17 cellular contexts compared by ENCODE assay signal in the genomic region with DNA sequence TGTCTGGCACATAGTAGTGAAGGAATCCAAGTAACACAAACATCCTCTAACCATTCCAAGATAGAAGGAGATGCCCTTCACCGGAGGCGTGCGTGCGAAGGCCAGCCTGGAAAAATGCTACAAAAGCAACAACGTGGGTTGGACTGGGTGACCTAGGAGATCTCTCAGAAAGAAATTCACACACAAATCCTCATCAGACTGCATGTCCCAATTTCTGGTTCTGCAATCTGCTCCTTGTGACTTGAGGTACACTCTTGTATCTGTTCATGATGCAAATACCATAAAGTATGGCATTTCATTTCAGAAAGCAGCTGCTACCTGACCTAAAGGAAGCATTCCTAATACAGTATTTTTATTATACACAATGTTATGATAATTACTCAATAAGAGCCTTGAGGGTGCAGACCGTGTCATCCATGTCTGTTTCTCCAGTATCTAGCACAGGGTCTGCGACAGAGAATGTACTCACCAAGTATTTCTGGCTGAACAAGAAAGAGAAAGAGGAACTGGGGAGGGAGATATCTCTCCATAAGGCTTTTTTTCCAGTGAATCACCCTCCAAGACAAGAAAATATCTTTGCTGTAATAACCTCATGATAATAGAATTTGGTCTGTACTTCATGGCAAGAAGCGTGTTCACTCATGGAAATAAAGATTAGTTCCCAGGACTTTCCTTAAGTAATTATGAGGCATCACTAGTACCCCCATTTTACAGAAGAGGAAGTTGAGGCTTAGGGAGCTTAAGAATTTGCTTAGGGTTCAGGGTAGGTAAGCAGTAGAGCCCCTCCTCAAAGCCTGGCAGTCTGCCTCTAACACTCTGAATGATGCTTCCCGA.
DNase-seq lines count a peak whose midpoint lies in the region; ATAC-seq, FAIRE-seq and TF ChIP-seq lines count a peak whose summit lies in the region.
"Had no signal": no experiment of that assay in that cellular context is flagged by ENCODE, and none has a peak within 500 bp of the region (broad histone marks: within the 10 kb centered on the region; RNA-seq: fewer than 3 reads in every experiment).

No MANE protein-coding gene starts in this region.

- H3K27ac Mint-ChIP-seq in activated T-cell treated with anti-CD3 and anti-CD28 coated beads, Interleukin-2, amount 50 U/mL, for 72 hours = no peak overlapping the region
- no peak overlapping the region for H3K27ac Mint-ChIP-seq in CD4-positive, alpha-beta T cell
- H3K27ac Mint-ChIP-seq: immature natural killer cell had no signal

- peak overlapping the region; percentile 29 for H3K4me2 ChIP-seq in Karpas-422 (ENCODE audit: low read depth, low read length, poor library complexity, severe bottlenecking)
- H3K4me2 ChIP-seq in K562 (ENCODE audit: insufficient read depth, low read length) = no peak overlapping the region
- H3K4me2 ChIP-seq: A549 had no signal

- H4K20me1 ChIP-seq in Karpas-422 (ENCODE audit: insufficient read depth, low read depth, low read length) = no peaks in the 10 kb centered on the region
- H4K20me1 ChIP-seq in K562 (replicated peaks; ENCODE audit: control insufficient read depth, insufficient read depth, low read length) = no peaks in the 10 kb centered on the region

- H3K27ac ChIP-seq in ACC112 (ENCODE audit: low read depth, low read length) (peak overlapping the region; percentile 99), Karpas-422 (ENCODE audit: low read length) (peak overlapping the region; percentile 66), K562 (ENCODE audit: extremely low read depth, low read depth, low read length) (no peak overlapping the region), left lung (peak overlapping the region in 1 of 2 donors; percentile 68)
- no peak overlapping the region for H3K27ac ChIP-seq in CD4-positive, alpha-beta T cell (ENCODE audit: low read depth, low read length)
- H3K27ac ChIP-seq: A549, tibial artery, VCaP had no signal

- H3K36me3 ChIP-seq in ACC112 (ENCODE audit: insufficient read depth, low read length) = 0 out of 2 replicates have a peak, but pooled peaks cover 9% of the 10 kb centered on the region
- peaks cover 29% of the 10 kb centered on the region; the same call in 1 of the 2 replicates for H3K36me3 ChIP-seq in Karpas-422 (ENCODE audit: insufficient read depth, low read length)
- peaks cover 91% of the 10 kb centered on the region; the same call in 2 of the 3 replicates for H3K36me3 ChIP-seq in K562 (ENCODE audit: control insufficient read depth, insufficient read depth, low read length)
- H3K36me3 ChIP-seq in left lung = peaks cover 0 to 38% of the 10 kb centered on the region in 2 donors

- no peak for TF ChIP-seq POLR2A in K562 (conservative IDR thresholded peaks at IDR 0.05)

- H3K79me2 ChIP-seq in ACC112 (ENCODE audit: control insufficient read depth, insufficient read depth, low read length, unreplicated experiment) = no peaks in the 10 kb centered on the region
- H3K79me2 ChIP-seq in Karpas-422 (ENCODE audit: low read length) = 0 out of 2 replicates have a peak, but pooled peaks cover 4% of the 10 kb centered on the region
- no peaks in the 10 kb centered on the region for H3K79me2 ChIP-seq in K562 (ENCODE audit: control insufficient read depth, insufficient read depth, low read length)

- intact Hi-C loops in K562 (cut with micrococcal nuclease) = no loop called here
- intact Hi-C loops in left lung (cut with DNase I) = no loop called here
- intact Hi-C loops in CD4-positive, alpha-beta T cell (cut with DNase I, micrococcal nuclease) = no loop called here

- H3K4me1 ChIP-seq in ACC112 (ENCODE audit: control insufficient read depth, insufficient read depth, low read length, unreplicated experiment) = peaks cover 73% of the 10 kb centered on the region
- peaks cover 24% of the 10 kb centered on the region for H3K4me1 ChIP-seq in Karpas-422 (ENCODE audit: low read length)
- H3K4me1 ChIP-seq in K562 (replicated peaks in 1 of 2; ENCODE audit: control insufficient read depth in 2 of 2, insufficient read depth in 2 of 2, low read length in 2 of 2) = no peaks in the 10 kb centered on the region; a peak in 1 of 5 replicates
- H3K4me1 ChIP-seq in left lung = peaks cover 5 to 57% of the 10 kb centered on the region in 2 donors

- H3K9me3 Mint-ChIP-seq in activated T-cell treated with anti-CD3 and anti-CD28 coated beads, Interleukin-2, amount 50 U/mL, for 72 hours = peaks cover 0 to 2% of the 10 kb centered on the region in 2 donors
- H3K9me3 Mint-ChIP-seq in CD4-positive, alpha-beta T cell = no peaks in the 10 kb centered on the region
- H3K9me3 Mint-ChIP-seq: immature natural killer cell had no signal

- no peaks in the 10 kb centered on the region for H3K9me2 ChIP-seq in Karpas-422 (replicated peaks; ENCODE audit: insufficient read depth, low read length)

- 82% methylated on average over 9 of the region's 9 CpGs for WGBS in K562 (ENCODE audit: insufficient coverage, low coverage, missing lambda C conversion rate)

- BruUV-seq in K562 (replicated peaks; lab: Mats Ljungman, UMichigan) = no TSS peak

- H3K9me3 ChIP-seq in Karpas-422 (ENCODE audit: low read length) = no peaks in the 10 kb centered on the region
- H3K9me3 ChIP-seq in K562 (replicated peaks; ENCODE audit: control insufficient read depth, insufficient read depth, low read depth, low read length) = no peaks in the 10 kb centered on the region
- no peaks in the 10 kb centered on the region for H3K9me3 ChIP-seq in left lung
- H3K9me3 ChIP-seq in CD4-positive, alpha-beta T cell (ENCODE audit: control insufficient read depth, low read length) = no peaks in the 10 kb centered on the region
- H3K9me3 ChIP-seq: A549, ascending aorta, tibial artery had no signal

- FAIRE-seq in K562 (lab: Jason Lieb, UNC) = no peak
- FAIRE-seq: A549 had no signal

- H2AFZ ChIP-seq in ACC112 (ENCODE audit: low read length, unreplicated experiment) = peak overlapping the region; percentile 5
- no peak overlapping the region for H2AFZ ChIP-seq in Karpas-422 (ENCODE audit: low read length)
- no peak overlapping the region for H2AFZ ChIP-seq in K562 (ENCODE audit: low read depth, low read length)

- ATAC-seq in K562 (no peak), left lung (peak; percentile 34), GM19467 (IDR thresholded peaks at IDR 0.05; ENCODE audit: unreplicated experiment) (no peak)
- no peak for ATAC-seq in activated T-cell treated with anti-CD3 and anti-CD28 coated beads, Interleukin-2, amount 50 U/mL, for 72 hours (replicated peaks in 1 of 2)
- ATAC-seq in CD4-positive, alpha-beta T cell (ENCODE audit: poor library complexity) = no peak
- ATAC-seq: A549, Panc1, sciatic nerve had no signal

- no peaks in the 10 kb centered on the region for H3K27me3 Mint-ChIP-seq in activated T-cell treated with anti-CD3 and anti-CD28 coated beads, Interleukin-2, amount 50 U/mL, for 72 hours (ENCODE audit: low read depth)
- H3K27me3 Mint-ChIP-seq in CD4-positive, alpha-beta T cell = no peaks in the 10 kb centered on the region

- POLR2A ChIA-PET in K562 (lab: Yijun Ruan, JAX) = interaction anchor here (0.8 kb wide), 1 partner anchor 9 kb away, joined by 4 read pairs; no protein-coding TSS in a partner anchor
- POLR2A ChIA-PET in CD4-positive, alpha-beta T cell (lab: Charles Lee) = no interaction called here

- H3K4me3 ChIP-seq in ACC112 (ENCODE audit: low read depth, low read length) = peak overlapping the region; percentile 12; the same call in 1 of the 2 replicates
- H3K4me3 ChIP-seq in Karpas-422 (ENCODE audit: low read length) = no peak overlapping the region
- no peak overlapping the region for H3K4me3 ChIP-seq in K562
- no peak overlapping the region for H3K4me3 ChIP-seq in left lung
- H3K4me3 ChIP-seq: A549, ascending aorta, tibial artery had no signal

- H3K36me3 Mint-ChIP-seq in activated T-cell treated with anti-CD3 and anti-CD28 coated beads, Interleukin-2, amount 50 U/mL, for 72 hours (ENCODE audit: insufficient read depth in 2 of 2) = peaks cover 9 to 27% of the 10 kb centered on the region in 2 donors
- peaks cover 77% of the 10 kb centered on the region for H3K36me3 Mint-ChIP-seq in CD4-positive, alpha-beta T cell (ENCODE audit: low read depth)

- no peak for TF ChIP-seq EP300 in K562 (IDR thresholded peaks at IDR 0.05; ENCODE audit: low read length)

- peaks cover 3% of the 10 kb centered on the region for H3K9me1 ChIP-seq in K562 (ENCODE audit: control insufficient read depth, insufficient read depth, low read length)

- H3K4me1 Mint-ChIP-seq in activated T-cell treated with anti-CD3 and anti-CD28 coated beads, Interleukin-2, amount 50 U/mL, for 72 hours (ENCODE audit: low read depth) = peaks cover 11% of the 10 kb centered on the region
- peaks cover 5% of the 10 kb centered on the region for H3K4me1 Mint-ChIP-seq in CD4-positive, alpha-beta T cell (ENCODE audit: low read depth)

- CTCF ChIA-PET in K562 (lab: Yijun Ruan, JAX; ENCODE audit: low intra/inter-chr PET ratio) = no interaction called here
- CTCF ChIA-PET in CD4-positive, alpha-beta T cell (lab: Charles Lee) = no interaction called here

- no peak overlapping the region for H3K9ac ChIP-seq in Karpas-422 (ENCODE audit: low read length)
- no peak overlapping the region for H3K9ac ChIP-seq in K562 (ENCODE audit: insufficient read depth in 1 of 2, low read depth in 2 of 2, low read length in 2 of 2)

- H3K4me3 Mint-ChIP-seq in activated T-cell treated with anti-CD3 and anti-CD28 coated beads, Interleukin-2, amount 50 U/mL, for 72 hours = no peak overlapping the region
- no peak overlapping the region for H3K4me3 Mint-ChIP-seq in CD4-positive, alpha-beta T cell
- H3K4me3 Mint-ChIP-seq: immature natural killer cell had no signal

- in situ Hi-C loops in K562 (cut with MboI) = no loop called here

- no peak for TF ChIP-seq CTCF in K562 (IDR thresholded peaks at IDR 0.05 in 2 of 3, conservative IDR thresholded peaks at IDR 0.05 in 1 of 3; ENCODE audit: insufficient read depth in 2 of 3, low read depth in 1 of 3, low read length in 3 of 3)
- no peak for TF ChIP-seq CTCF in left lung (IDR thresholded peaks at IDR 0.05)
- TF ChIP-seq CTCF in CD4-positive, alpha-beta T cell (IDR thresholded peaks at IDR 0.05) = no peak

- TF ChIP-seq RAD21 in K562 (CRISPR knock-in tag; conservative IDR thresholded peaks at IDR 0.05 in 1 of 2, IDR thresholded peaks at IDR 0.05 in 1 of 2) = no peak

- no peaks in the 10 kb centered on the region for H3K27me3 ChIP-seq in ACC112 (ENCODE audit: insufficient read depth, low read length)
- H3K27me3 ChIP-seq in Karpas-422 (ENCODE audit: low read length) = no peaks in the 10 kb centered on the region
- H3K27me3 ChIP-seq in K562 (ENCODE audit: control insufficient read depth in 2 of 2, insufficient read depth in 2 of 2, low read length in 2 of 2) = no peaks in the 10 kb centered on the region
- H3K27me3 ChIP-seq in left lung = no peaks in the 10 kb centered on the region
- no peaks in the 10 kb centered on the region for H3K27me3 ChIP-seq in CD4-positive, alpha-beta T cell (ENCODE audit: control insufficient read depth, insufficient read depth, low read length)
- H3K27me3 ChIP-seq: ascending aorta, tibial artery had no signal

- DNase-seq in Karpas-422 = peak; percentile 46
- DNase-seq in K562 (ENCODE audit: extremely low read depth in 1 of 4, low spot score in 3 of 4) = no peak
- no peak for DNase-seq in left lung
- no peak for DNase-seq in activated T-cell treated with anti-CD3 and anti-CD28 coated beads, Interleukin-2, amount 50 U/mL, for 72 hours
- no peak for DNase-seq in CD4-positive, alpha-beta T cell
- DNase-seq in COR-L47 (lab: John Stamatoyannopoulos, UW) = no peak
- DNase-seq: DMS79, erythroblast, immature natural killer cell, tibial artery had no signal

TF ChIP-seq in K562, 482 proteins besides CTCF, POLR2A, EP300 and RAD21 (continues in another document):
- no peak for TF ChIP-seq SMARCA5 (IDR thresholded peaks at IDR 0.05)

Comparison
In these comparisons a context has a peak if more than half of its experiments do, and no peak if none do; other contexts are left out.
1. H3K27ac ChIP-seq: peak in ACC112 (single experiment) and Karpas-422 (single experiment); none in K562 (single experiment) and CD4-positive, alpha-beta T cell (single experiment).